ENCODE assay signal across 12 cellular contexts in genomic region chr16:30381351-30382041, GRCh38. TPM values are rescaled to one million over a fixed set of nuclear protein-coding genes. Genes with fewer than 3 reads are reported as not detected.
DNase-seq lines count a peak whose midpoint lies in the region; ATAC-seq and TF ChIP-seq lines count a peak whose summit lies in the region.
"Had no signal": no experiment of that assay in that cellular context is flagged by ENCODE, and none has a peak within 500 bp of the region (broad histone marks: within the 10 kb centered on the region; RNA-seq: fewer than 3 reads in every experiment).

No MANE protein-coding gene starts in this region.

- H3K27me3 ChIP-seq in CD8-positive, alpha-beta memory T cell (ENCODE audit: insufficient read depth, low read length, poor library complexity, severe bottlenecking), result no peaks in the 10 kb centered on the region
- H3K27me3 ChIP-seq in Caco-2 (replicated peaks; ENCODE audit: control insufficient read depth, insufficient read depth, low read length), result no peaks in the 10 kb centered on the region
- H3K27me3 ChIP-seq: heart left ventricle had no signal

- peaks cover 0 to 2% of the 10 kb centered on the region in 2 donors for H3K27me3 Mint-ChIP-seq in CD8-positive, alpha-beta memory T cell
- H3K27me3 Mint-ChIP-seq in IgD-negative memory B cell (no peaks in the 10 kb centered on the region), Caco-2 (ENCODE audit: insufficient read depth, unreplicated experiment) (no peaks in the 10 kb centered on the region)
- H3K27me3 Mint-ChIP-seq in natural killer cell treated with Interleukin-12 subunit alpha and Interleukin-12 subunit beta and Interleukin-15 and Interleukin-18, amount 100 ng/mL, for 72 hours, result no peaks in the 10 kb centered on the region

- POLR2A ChIA-PET in CD8-positive, alpha-beta memory T cell (lab: Charles Lee), result interaction anchor here (1.5 to 4.3 kb wide), 6 partner anchors 11 to 316 kb away, joined by 4 to 35 read pairs (median 10); partner anchors contain the start of genes ALDOA, TBC1D10B, ZNF48 and ZNF771
- POLR2A ChIA-PET in Caco-2 (lab: Charles Lee), result interaction anchor here (1.1 kb wide), 1 partner anchor 21 kb away, joined by 3 read pairs; no protein-coding TSS in a partner anchor

- H3K4me3 ChIP-seq in CD8-positive, alpha-beta memory T cell (ENCODE audit: low read length), result peak overlapping the region; percentile 57
- H3K4me3 ChIP-seq in Caco-2 (ENCODE audit: low read depth, low read length), result no peak overlapping the region
- H3K4me3 ChIP-seq: PC-9 had no signal

- no peak for ATAC-seq in natural killer cell treated with Interleukin-12 subunit alpha and Interleukin-12 subunit beta and Interleukin-15 and Interleukin-18, amount 100 ng/mL, for 72 hours
- ATAC-seq in HG03520 (IDR thresholded peaks at IDR 0.05; ENCODE audit: unreplicated experiment), result no peak
- no peak for ATAC-seq in HG02870 (IDR thresholded peaks at IDR 0.05; ENCODE audit: unreplicated experiment)
- ATAC-seq: heart left ventricle had no signal

- H3K4me3 Mint-ChIP-seq in CD8-positive, alpha-beta memory T cell, result peak overlapping the region; percentile 81 to 93 (median 91)
- peak overlapping the region; percentile 87 to 96 (median 95) for H3K4me3 Mint-ChIP-seq in IgD-negative memory B cell
- H3K4me3 Mint-ChIP-seq in natural killer cell treated with Interleukin-12 subunit alpha and Interleukin-12 subunit beta and Interleukin-15 and Interleukin-18, amount 100 ng/mL, for 72 hours, result peak overlapping the region; percentile 83
- H3K4me3 Mint-ChIP-seq in Caco-2 (ENCODE audit: unreplicated experiment), result no peak overlapping the region

- no peaks in the 10 kb centered on the region for H3K9me3 Mint-ChIP-seq in CD8-positive, alpha-beta memory T cell
- no peaks in the 10 kb centered on the region for H3K9me3 Mint-ChIP-seq in IgD-negative memory B cell
- H3K9me3 Mint-ChIP-seq in natural killer cell treated with Interleukin-12 subunit alpha and Interleukin-12 subunit beta and Interleukin-15 and Interleukin-18, amount 100 ng/mL, for 72 hours, result no peaks in the 10 kb centered on the region
- no peaks in the 10 kb centered on the region for H3K9me3 Mint-ChIP-seq in Caco-2 (ENCODE audit: unreplicated experiment)

- H3K36me3 ChIP-seq in CD8-positive, alpha-beta memory T cell (ENCODE audit: insufficient read depth, low read length), result no peaks in the 10 kb centered on the region
- no peaks in the 10 kb centered on the region for H3K36me3 ChIP-seq in Caco-2 (ENCODE audit: control insufficient read depth, insufficient read depth, low read length)
- H3K36me3 ChIP-seq: heart left ventricle had no signal

- CTCF ChIA-PET in CD8-positive, alpha-beta memory T cell (lab: Charles Lee), result interaction anchor here (1.4 to 3.6 kb wide), 7 partner anchors 10 to 34 kb away, joined by 4 to 24 read pairs (median 15); partner anchors contain the start of genes TBC1D10B, ZNF48 and ZNF771
- CTCF ChIA-PET in Caco-2 (lab: Charles Lee), result interaction anchor here (1.5 kb wide), 1 partner anchor 11 kb away, joined by 3 read pairs; the partner anchor contains the start of gene TBC1D10B

- H3K4me1 Mint-ChIP-seq in CD8-positive, alpha-beta memory T cell, result peaks cover 59 to 64% (median 60%) of the 10 kb centered on the region in 3 donors
- H3K4me1 Mint-ChIP-seq in IgD-negative memory B cell (peaks cover 23 to 33% (median 26%) of the 10 kb centered on the region in 3 donors), Caco-2 (ENCODE audit: low read depth, unreplicated experiment) (peaks cover 13% of the 10 kb centered on the region)
- peaks cover 36 to 45% of the 10 kb centered on the region in 2 donors for H3K4me1 Mint-ChIP-seq in natural killer cell treated with Interleukin-12 subunit alpha and Interleukin-12 subunit beta and Interleukin-15 and Interleukin-18, amount 100 ng/mL, for 72 hours (ENCODE audit: low read depth in 2 of 2)

- peak in 1 of 5 donors; percentile 56 for DNase-seq in CD8-positive, alpha-beta memory T cell
- DNase-seq in activated T-cell treated with anti-CD3 and anti-CD28 coated beads, Interleukin-2, amount 50 U/mL, for 48 hours, result peak; percentile 41 to 56
- DNase-seq in natural killer cell treated with Interleukin-12 subunit alpha and Interleukin-12 subunit beta and Interleukin-15 and Interleukin-18, amount 100 ng/mL, for 72 hours (ENCODE audit: low spot score), result no peak
- DNase-seq in NCI-H526 treated with DMSO at 0.1 percent for 48 hours (lab: John Stamatoyannopoulos, UW) (no peak), Caco-2 (no peak)
- DNase-seq: EL, PC-9 had no signal

- no peak for TF ChIP-seq CTCF in Caco-2 (IDR thresholded peaks at IDR 0.05; ENCODE audit: insufficient read depth in 1 of 2, low read depth in 1 of 2, low read length in 1 of 2, severe bottlenecking in 1 of 2, unreplicated experiment in 1 of 2)

- peaks cover 62% of the 10 kb centered on the region for H3K4me1 ChIP-seq in CD8-positive, alpha-beta memory T cell (ENCODE audit: insufficient read depth, low read length)
- peaks cover 8% of the 10 kb centered on the region for H3K4me1 ChIP-seq in Caco-2

- H3K9me3 ChIP-seq in CD8-positive, alpha-beta memory T cell (ENCODE audit: low read length), result no peaks in the 10 kb centered on the region
- no peaks in the 10 kb centered on the region for H3K9me3 ChIP-seq in Caco-2
- H3K9me3 ChIP-seq: heart left ventricle had no signal

- peak overlapping the region; percentile 60 for H3K27ac ChIP-seq in CD8-positive, alpha-beta memory T cell (ENCODE audit: low read depth, low read length)
- H3K27ac ChIP-seq: PC-9 had no signal

- peaks cover 3 to 32% (median 3%) of the 10 kb centered on the region in 3 donors for H3K36me3 Mint-ChIP-seq in CD8-positive, alpha-beta memory T cell
- H3K36me3 Mint-ChIP-seq in IgD-negative memory B cell (peaks cover 3% of the 10 kb centered on the region), Caco-2 (ENCODE audit: insufficient read depth, unreplicated experiment) (peaks cover 26% of the 10 kb centered on the region)
- H3K36me3 Mint-ChIP-seq in natural killer cell treated with Interleukin-12 subunit alpha and Interleukin-12 subunit beta and Interleukin-15 and Interleukin-18, amount 100 ng/mL, for 72 hours, result peaks cover 6% of the 10 kb centered on the region

- BruUV-seq in Caco-2 (replicated peaks; lab: Mats Ljungman, UMichigan), result no TSS peak

- intact Hi-C loops in Caco-2 (cut with micrococcal nuclease; ENCODE audit: unreplicated experiment), result no loop called here

- H3K27ac Mint-ChIP-seq in CD8-positive, alpha-beta memory T cell, result peak overlapping the region; percentile 92 to 100 (median 100)
- H3K27ac Mint-ChIP-seq in IgD-negative memory B cell (peak overlapping the region; percentile 90 to 97 (median 95)), Caco-2 (ENCODE audit: unreplicated experiment) (no peak overlapping the region)
- peak overlapping the region; percentile 96 to 100 for H3K27ac Mint-ChIP-seq in natural killer cell treated with Interleukin-12 subunit alpha and Interleukin-12 subunit beta and Interleukin-15 and Interleukin-18, amount 100 ng/mL, for 72 hours

RNA-seq across cellular contexts. Expression of gene SEPTIN1, which starts 0.9 kb away (rescaled TPM):
- 100 to 1,000 TPM; 187 to 193 TPM for total RNA-seq in CD8-positive, alpha-beta memory T cell
- polyA plus RNA-seq in CD8-positive, alpha-beta memory T cell, result 227 TPM
- polyA plus RNA-seq in IgD-negative memory B cell, result 161 TPM
- total RNA-seq in natural killer cell treated with Interleukin-12 subunit alpha and Interleukin-12 subunit beta and Interleukin-15 and Interleukin-18, amount 100 ng/mL, for 72 hours, result 100 to 1,000 TPM; 192 to 207 TPM
- total RNA-seq in Caco-2 (2022), result 0.21 and 0.34 TPM in 2 replicates

RNA-seq across cellular contexts. Expression of gene MYL11, which starts 6.9 kb away (rescaled TPM):
- 1 to 10 TPM; 1.9 to 2.4 TPM for total RNA-seq in CD8-positive, alpha-beta memory T cell
- polyA plus RNA-seq in CD8-positive, alpha-beta memory T cell, result 4.6 TPM
- polyA plus RNA-seq in IgD-negative memory B cell, result 1.7 TPM
- 1 to 10 TPM in 1 of 2 donors, not detected in 1; 8.5 TPM for total RNA-seq in natural killer cell treated with Interleukin-12 subunit alpha and Interleukin-12 subunit beta and Interleukin-15 and Interleukin-18, amount 100 ng/mL, for 72 hours
- 2.7 and 2.9 TPM in 2 replicates for total RNA-seq in Caco-2 (2022)
- total RNA-seq: heart left ventricle had no signal
- polyA plus RNA-seq: heart left ventricle, neural cell had no signal

RNA-seq across cellular contexts. Expression of gene TBC1D10B, which starts 11.2 kb away (rescaled TPM):
- 10 to 100 TPM; 59.0 to 61.4 TPM for total RNA-seq in CD8-positive, alpha-beta memory T cell
- polyA plus RNA-seq in CD8-positive, alpha-beta memory T cell, result 17.3 TPM
- 11.3 TPM for polyA plus RNA-seq in IgD-negative memory B cell
- 10 to 100 TPM; 64.0 to 99.1 TPM for total RNA-seq in natural killer cell treated with Interleukin-12 subunit alpha and Interleukin-12 subunit beta and Interleukin-15 and Interleukin-18, amount 100 ng/mL, for 72 hours
- 36.9 and 40.5 TPM in 2 replicates for total RNA-seq in Caco-2 (2022)

RNA-seq across cellular contexts. Expression of gene ZNF48, which starts 13.7 kb away (rescaled TPM):
- total RNA-seq in CD8-positive, alpha-beta memory T cell, result 10 to 100 TPM; 18.4 to 19.3 TPM
- polyA plus RNA-seq in CD8-positive, alpha-beta memory T cell, result 10.2 TPM
- 9.7 TPM for polyA plus RNA-seq in IgD-negative memory B cell
- total RNA-seq in natural killer cell treated with Interleukin-12 subunit alpha and Interleukin-12 subunit beta and Interleukin-15 and Interleukin-18, amount 100 ng/mL, for 72 hours, result 10 to 100 TPM; 10.2 to 14.7 TPM
- 12.8 and 13.4 TPM in 2 replicates for total RNA-seq in Caco-2 (2022)

RNA-seq across cellular contexts. Expression of gene ZNF771, which starts 25.9 kb away (rescaled TPM):
- total RNA-seq in CD8-positive, alpha-beta memory T cell, result 1 to 10 TPM; 7.3 to 9.8 TPM
- 6.0 TPM for polyA plus RNA-seq in CD8-positive, alpha-beta memory T cell
- 4.8 TPM for polyA plus RNA-seq in IgD-negative memory B cell
- 1 to 10 TPM; 3.4 to 7.3 TPM for total RNA-seq in natural killer cell treated with Interleukin-12 subunit alpha and Interleukin-12 subunit beta and Interleukin-15 and Interleukin-18, amount 100 ng/mL, for 72 hours
- total RNA-seq in Caco-2 (2022), result 4.7 and 5.8 TPM in 2 replicates

Comparison
In these comparisons a context has a peak if more than half of its experiments do, and no peak if none do; other contexts are left out.
1. DNase-seq: peak in activated T-cell treated with anti-CD3 and anti-CD28 coated beads, Interleukin-2, amount 50 U/mL, for 48 hours (2 of 2); none in natural killer cell treated with Interleukin-12 subunit alpha and Interleukin-12 subunit beta and Interleukin-15 and Interleukin-18, amount 100 ng/mL, for 72 hours (single experiment), NCI-H526 treated with DMSO at 0.1 percent for 48 hours (single experiment) and Caco-2 (0 of 2).
2. RNA of gene SEPTIN1, which starts 0.9 kb away (total RNA-seq): 192 to 207 TPM in natural killer cell treated with Interleukin-12 subunit alpha and Interleukin-12 subunit beta and Interleukin-15 and Interleukin-18, amount 100 ng/mL, for 72 hours and 187 to 193 TPM in CD8-positive, alpha-beta memory T cell; 0.21 to 0.34 TPM in Caco-2; every median in the first group is over 100 times any median in the second.